2 cellular contexts compared by ENCODE assay signal in the genomic region with DNA sequence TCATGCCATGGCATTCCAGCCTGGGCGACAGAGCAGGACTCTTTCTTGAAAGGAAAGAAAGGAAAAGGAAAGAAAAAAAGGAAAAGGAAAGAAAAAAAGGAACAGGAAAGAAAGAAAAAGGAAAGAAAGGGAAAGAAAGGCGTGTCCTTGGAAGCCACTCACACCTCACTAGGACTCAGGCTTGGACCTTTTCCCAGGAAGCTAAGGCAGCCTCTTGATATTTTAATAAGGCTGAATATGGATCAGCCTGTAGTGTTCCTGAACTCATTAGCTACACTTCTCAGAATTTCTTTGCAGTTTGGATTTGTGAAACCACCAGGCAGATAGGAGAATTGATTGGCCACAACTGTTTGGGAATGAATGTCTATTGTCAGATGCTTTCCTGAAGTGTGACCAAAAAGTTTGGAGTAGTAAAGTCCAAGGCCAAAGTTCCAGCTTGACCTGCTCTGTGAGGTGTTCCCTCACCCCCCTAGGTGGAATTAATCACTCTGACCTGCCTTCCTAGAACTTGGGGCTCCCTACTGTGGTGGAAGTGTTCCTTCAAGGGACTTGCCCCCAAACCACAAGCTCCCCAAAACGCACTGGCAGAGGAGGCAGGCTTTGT.
TF ChIP-seq lines count a peak whose summit lies in the region.

No MANE protein-coding gene starts in this region.

TF ChIP-seq in GM23338, 12 proteins besides CTCF, POLR2A, EP300 and RAD21:
- TF ChIP-seq REST (IDR thresholded peaks at IDR 0.05; ENCODE audit: unreplicated experiment) (no peak), EZH2 (IDR thresholded peaks at IDR 0.05; ENCODE audit: low read depth, unreplicated experiment) (no peak)

TF ChIP-seq in H1, 55 proteins besides CTCF, POLR2A, EP300 and RAD21:
- TF ChIP-seq GTF2F1 (IDR thresholded peaks at IDR 0.05; ENCODE audit: borderline replicate concordance, low read depth, low read length), result no peak
- TF ChIP-seq BACH1 (IDR thresholded peaks at IDR 0.05; ENCODE audit: low read length), result no peak
- TF ChIP-seq, protein P1, sequence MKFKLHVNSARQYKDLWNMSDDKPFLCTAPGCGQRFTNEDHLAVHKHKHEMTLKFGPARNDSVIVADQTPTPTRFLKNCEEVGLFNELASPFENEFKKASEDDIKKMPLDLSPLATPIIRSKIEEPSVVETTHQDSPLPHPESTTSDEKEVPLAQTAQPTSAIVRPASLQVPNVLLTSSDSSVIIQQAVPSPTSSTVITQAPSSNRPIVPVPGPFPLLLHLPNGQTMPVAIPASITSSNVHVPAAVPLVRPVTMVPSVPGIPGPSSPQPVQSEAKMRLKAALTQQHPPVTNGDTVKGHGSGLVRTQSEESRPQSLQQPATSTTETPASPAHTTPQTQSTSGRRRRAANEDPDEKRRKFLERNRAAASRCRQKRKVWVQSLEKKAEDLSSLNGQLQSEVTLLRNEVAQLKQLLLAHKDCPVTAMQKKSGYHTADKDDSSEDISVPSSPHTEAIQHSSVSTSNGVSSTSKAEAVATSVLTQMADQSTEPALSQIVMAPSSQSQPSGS (IDR thresholded peaks at IDR 0.05; ENCODE audit: low read length), result no peak
- TF ChIP-seq SIX5 (IDR thresholded peaks at IDR 0.05; ENCODE audit: low read depth, low read length), result no peak
- no peak for TF ChIP-seq SIRT6 (IDR thresholded peaks at IDR 0.05; ENCODE audit: low read length)
- TF ChIP-seq JUND (IDR thresholded peaks at IDR 0.05; ENCODE audit: low read length), result no peak
- no peak for TF ChIP-seq HDAC6 (IDR thresholded peaks at IDR 0.05; ENCODE audit: low read depth, low read length)
